In the genomic region with DNA sequence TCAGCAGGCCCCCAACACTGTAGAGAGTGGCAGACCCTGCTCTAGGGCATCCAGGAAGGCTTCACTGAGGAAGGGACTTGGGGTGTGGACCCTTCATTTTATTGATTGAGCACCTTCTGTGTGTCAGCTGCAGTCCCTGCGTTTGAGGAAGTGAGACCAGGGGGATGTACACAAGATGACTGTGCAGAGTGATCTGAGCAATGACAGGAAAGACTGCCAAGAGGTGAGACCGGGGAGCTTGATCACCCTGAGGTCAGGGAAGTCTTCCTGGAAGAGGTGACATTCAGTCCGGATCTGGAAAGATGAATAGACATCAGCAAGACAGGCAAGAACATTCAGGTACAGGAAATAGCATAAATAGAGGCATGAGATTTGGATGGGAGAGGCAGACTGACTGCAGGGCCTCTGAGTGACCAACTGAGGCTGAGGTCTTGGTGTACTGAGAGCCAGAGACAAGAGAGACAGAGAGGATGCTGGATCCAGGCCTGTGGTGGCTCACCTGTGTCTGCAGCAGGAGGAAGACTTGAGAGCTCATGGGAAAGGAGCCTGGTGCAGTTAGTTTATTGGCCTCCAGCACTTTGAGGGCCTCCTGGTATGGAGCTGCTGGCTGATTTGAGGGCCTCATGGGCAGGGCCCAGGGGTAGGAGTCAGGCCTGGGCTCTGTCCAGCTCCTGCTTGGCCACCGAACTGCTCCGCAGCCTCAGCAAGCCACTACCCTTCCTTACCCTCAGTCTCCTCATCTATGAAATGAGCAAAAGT, we compare ENCODE assay signal across 8 cellular contexts. TPM values are rescaled to one million over a fixed set of nuclear protein-coding genes. Genes with fewer than 3 reads are reported as not detected.
DNase-seq lines count a peak whose midpoint lies in the region; ATAC-seq and TF ChIP-seq lines count a peak whose summit lies in the region.

No MANE protein-coding gene starts in this region.

- TF ChIP-seq POLR2A in breast epithelium (IDR thresholded peaks at IDR 0.05): no peak

- H3K27me3 Mint-ChIP-seq in activated naive CD8-positive, alpha-beta T cell treated with anti-CD3 and anti-CD28 coated beads, Interleukin-2, amount 10 ng/mL, durations not matched to agents 7 days and 5 days: peaks cover 22% of the 10 kb centered on the region

- no peaks in the 10 kb centered on the region for H3K36me3 Mint-ChIP-seq in activated naive CD8-positive, alpha-beta T cell treated with anti-CD3 and anti-CD28 coated beads, Interleukin-2, amount 10 ng/mL, durations not matched to agents 7 days and 5 days

- TF ChIP-seq CTCF in GM06990 (IDR thresholded peaks at IDR 0.05; ENCODE audit: insufficient read depth, low read length, poor library complexity, severe bottlenecking) (no peak), breast epithelium (IDR thresholded peaks at IDR 0.05) (no peak)

- peak; percentile 59 for ATAC-seq in GM19467 (IDR thresholded peaks at IDR 0.05; ENCODE audit: unreplicated experiment)
- peak; percentile 68 for ATAC-seq in HG03439 (IDR thresholded peaks at IDR 0.05; ENCODE audit: unreplicated experiment)
- peak; percentile 53 for ATAC-seq in activated naive CD8-positive, alpha-beta T cell treated with anti-CD3 and anti-CD28 coated beads, Interleukin-2, amount 10 ng/mL, durations not matched to agents 7 days and 5 days (ENCODE audit: low read depth)

- no peak overlapping the region for H3K27ac ChIP-seq in breast epithelium

- H3K36me3 ChIP-seq in GM06990 (ENCODE audit: control insufficient read depth, insufficient read depth, low read length) (no peaks in the 10 kb centered on the region; the same call in 1 of the 2 replicates), breast epithelium (no peaks in the 10 kb centered on the region)

- H3K4me1 ChIP-seq in breast epithelium: no peaks in the 10 kb centered on the region

- H3K27ac Mint-ChIP-seq in activated naive CD8-positive, alpha-beta T cell treated with anti-CD3 and anti-CD28 coated beads, Interleukin-2, amount 10 ng/mL, durations not matched to agents 7 days and 5 days: peak overlapping the region; percentile 77

- intact Hi-C loops in breast epithelium (cut with DNase I; ENCODE audit: low total_unique reads): no loop called here

- H3K4me1 Mint-ChIP-seq in activated naive CD8-positive, alpha-beta T cell treated with anti-CD3 and anti-CD28 coated beads, Interleukin-2, amount 10 ng/mL, durations not matched to agents 7 days and 5 days: peaks cover 23% of the 10 kb centered on the region

- H3K4me3 ChIP-seq in GM06990 (replicated peaks; ENCODE audit: low read depth, low read length): no peak overlapping the region
- no peak overlapping the region for H3K4me3 ChIP-seq in breast epithelium

- no peak overlapping the region for H3K4me3 Mint-ChIP-seq in activated naive CD8-positive, alpha-beta T cell treated with anti-CD3 and anti-CD28 coated beads, Interleukin-2, amount 10 ng/mL, durations not matched to agents 7 days and 5 days

- DNase-seq in GM06990 (ENCODE audit: extremely low read depth, insufficient read length): peak; percentile 81
- no peak for DNase-seq in activated naive CD8-positive, alpha-beta T cell treated with anti-CD3 and anti-CD28 coated beads, Interleukin-2, amount 10 ng/mL, durations not matched to agents 7 days and 5 days
- DNase-seq in breast epithelium (ENCODE audit: low spot score in 2 of 2): no peak
- no peak for DNase-seq in central memory CD4-positive, alpha-beta T cell
- DNase-seq in NCI-H524 (lab: John Stamatoyannopoulos, UW): no peak
- DNase-seq in A172 (ENCODE audit: low spot score): no peak

- H3K9me3 Mint-ChIP-seq in activated naive CD8-positive, alpha-beta T cell treated with anti-CD3 and anti-CD28 coated beads, Interleukin-2, amount 10 ng/mL, durations not matched to agents 7 days and 5 days: no peaks in the 10 kb centered on the region

- no peaks in the 10 kb centered on the region for H3K9me3 ChIP-seq in breast epithelium

- H3K27me3 ChIP-seq in GM06990 (replicated peaks; ENCODE audit: control insufficient read depth, insufficient read depth, low read length) (no peaks in the 10 kb centered on the region), breast epithelium (no peaks in the 10 kb centered on the region)

- POLR2A ChIA-PET in activated naive CD8-positive, alpha-beta T cell treated with anti-CD3 and anti-CD28 coated beads, Interleukin-2, amount 10 ng/mL, durations not matched to agents 7 days and 5 days (lab: Charles Lee): no interaction called here

RNA-seq across cellular contexts. Expression of a gene that starts 5.2 kb away (rescaled TPM):
- total RNA-seq in activated naive CD8-positive, alpha-beta T cell treated with anti-CD3 and anti-CD28 coated beads, Interleukin-2, amount 10 ng/mL, durations not matched to agents 7 days and 5 days: under 1 TPM; 0.65 to 0.86 TPM
- total RNA-seq in breast epithelium: 100 to 1,000 TPM in 1 of 3 donors, 10 to 100 TPM in 2; 26.2 to 134 (median 36.1) TPM
- total RNA-seq in A172 (2014; rRNA removed; shearing (Covaris generic)): 15.2 and 15.9 TPM in 2 replicates

RNA-seq across cellular contexts. Expression of a gene that starts 41.2 kb away (rescaled TPM):
- total RNA-seq in activated naive CD8-positive, alpha-beta T cell treated with anti-CD3 and anti-CD28 coated beads, Interleukin-2, amount 10 ng/mL, durations not matched to agents 7 days and 5 days: 10 to 100 TPM; 22.3 to 22.6 TPM
- total RNA-seq in breast epithelium: 10 to 100 TPM; 43.3 to 73.0 (median 48.9) TPM
- total RNA-seq in A172 (2014; rRNA removed; shearing (Covaris generic)): 19.3 and 21.8 TPM in 2 replicates

RNA-seq across cellular contexts. Expression of a gene that starts 56.1 kb away (rescaled TPM):
- total RNA-seq in activated naive CD8-positive, alpha-beta T cell treated with anti-CD3 and anti-CD28 coated beads, Interleukin-2, amount 10 ng/mL, durations not matched to agents 7 days and 5 days: not detected
- 1 to 10 TPM in 2 of 3 donors, under 1 TPM in 1; 0.32 to 7.3 (median 1.3) TPM for total RNA-seq in breast epithelium
- 0.07 TPM in 1 of 2 replicates, not detected in the other for total RNA-seq in A172 (2014; rRNA removed; shearing (Covaris generic))
